ENCODE assay signal across 1 cellular context in genomic region chr17:78253946-78254672, GRCh38.
TF ChIP-seq lines count a peak whose summit lies in the region.

No MANE protein-coding gene starts in this region.

TF ChIP-seq in HepG2, 621 proteins besides CTCF, POLR2A, EP300 and RAD21 (continued from another document):
- TF ChIP-seq ZBTB44 (CRISPR knock-in tag; IDR thresholded peaks at IDR 0.05): peak; percentile 69; the same call in 1 of the 2 replicates
- peak; percentile 96 for TF ChIP-seq TBP (CRISPR knock-in tag; IDR thresholded peaks at IDR 0.05)
- 0 out of 2 replicates have a peak, but pooled peaks have one; percentile 39 for TF ChIP-seq TIGD3 (CRISPR knock-in tag; IDR thresholded peaks at IDR 0.05; ENCODE audit: borderline replicate concordance)
- peak; percentile 86; the same call in 1 of the 2 replicates for TF ChIP-seq NFKBIZ (CRISPR knock-in tag; IDR thresholded peaks at IDR 0.05)
- TF ChIP-seq ELF1 (CRISPR knock-in tag; IDR thresholded peaks at IDR 0.05): peak; percentile 83
